In genomic region chr2:25082002-25082622, GRCh38 we compare ENCODE assay signal across 20 cellular contexts. TPM values are rescaled to one million over a fixed set of nuclear protein-coding genes. Genes with fewer than 3 reads are reported as not detected.
DNase-seq lines count a peak whose midpoint lies in the region; ATAC-seq lines count a peak whose summit lies in the region.
"Had no signal": no experiment of that assay in that cellular context is flagged by ENCODE, and none has a peak within 500 bp of the region (broad histone marks: within the 10 kb centered on the region; RNA-seq: fewer than 3 reads in every experiment).

No MANE protein-coding gene starts in this region.

- no peak overlapping the region for H3K23ac ChIP-seq in neuronal stem cell (ENCODE audit: low read depth, low read length, poor library complexity)

- intact Hi-C loops in left cardiac atrium (cut with DNase I): no loop called here

- ATAC-seq in left cardiac atrium: peak; percentile 57 to 73
- ATAC-seq in HG03439 (IDR thresholded peaks at IDR 0.05; ENCODE audit: unreplicated experiment): no peak
- ATAC-seq: Panc1 had no signal

- no peak overlapping the region for H3K14ac ChIP-seq in neuronal stem cell (ENCODE audit: low read length)

- peak overlapping the region; percentile 6 for H2BK5ac ChIP-seq in neuronal stem cell (ENCODE audit: low read length)

- H2AK5ac ChIP-seq in neuronal stem cell (ENCODE audit: low read depth, low read length): no peak overlapping the region

- H3K4me1 ChIP-seq in neuronal stem cell (ENCODE audit: control insufficient read depth in 2 of 2, insufficient read depth in 1 of 2, low read depth in 1 of 2, low read length in 2 of 2): peaks cover 0 to 3% of the 10 kb centered on the region in 2 donors

- no peak overlapping the region for H2BK120ac ChIP-seq in neuronal stem cell (ENCODE audit: low read depth, low read length)

- no peak overlapping the region for H2AFZ ChIP-seq in neuronal stem cell (ENCODE audit: low read length)
- H2AFZ ChIP-seq: GM23248 had no signal

- no peak overlapping the region for H2BK12ac ChIP-seq in neuronal stem cell (ENCODE audit: low read length)

- H3K4me3 ChIP-seq in neuronal stem cell (ENCODE audit: low read length in 2 of 2): no peak overlapping the region
- H3K4me3 ChIP-seq: GM23248, SJSA1 had no signal

- H3K27ac ChIP-seq in neuronal stem cell (replicated peaks; ENCODE audit: low read length): no peak overlapping the region
- H3K27ac ChIP-seq: C4-2B, GM23248, SJSA1 had no signal

- H3K4me2 ChIP-seq in neuronal stem cell (ENCODE audit: insufficient read depth, low read length, poor library complexity, severe bottlenecking): no peak overlapping the region

- H4K8ac ChIP-seq in neuronal stem cell (ENCODE audit: low read depth, low read length): no peak overlapping the region

- H3K4ac ChIP-seq in neuronal stem cell (ENCODE audit: low read length): no peak overlapping the region

- no CpG with 5 or more reads among the region's 6 CpGs for WGBS in neuronal stem cell (ENCODE audit: extremely low coverage in 2 of 2, insufficient read length in 2 of 2, insufficient replicate concordance in 1 of 2), 2 donors

- H3K79me1 ChIP-seq in neuronal stem cell (ENCODE audit: low read depth, low read length): no peaks in the 10 kb centered on the region

- no peaks in the 10 kb centered on the region for H3K27me3 ChIP-seq in neuronal stem cell (ENCODE audit: control insufficient read depth in 3 of 3, insufficient read depth in 3 of 3, low read depth in 1 of 3, low read length in 3 of 3)

- H2BK15ac ChIP-seq in neuronal stem cell (ENCODE audit: low read length): no peak overlapping the region

- peaks cover 0 to 2% of the 10 kb centered on the region in 2 donors for H3K36me3 ChIP-seq in neuronal stem cell (replicated peaks in 1 of 2; ENCODE audit: control insufficient read depth in 2 of 2, insufficient read depth in 2 of 2, low read length in 2 of 2)
- H3K36me3 ChIP-seq: SJSA1 had no signal

- no peaks in the 10 kb centered on the region for H3K9me3 ChIP-seq in neuronal stem cell (replicated peaks in 1 of 2; ENCODE audit: control insufficient read depth in 2 of 2, insufficient read depth in 1 of 2, low read depth in 1 of 2, low read length in 2 of 2)
- H3K9me3 ChIP-seq: SJSA1 had no signal

- no peak overlapping the region for H4K91ac ChIP-seq in neuronal stem cell (ENCODE audit: low read depth, low read length, poor library complexity)

- H3K18ac ChIP-seq in neuronal stem cell (ENCODE audit: low read length): peak overlapping the region; percentile 14

- peak; percentile 43 for DNase-seq in activated effector memory CD4-positive, alpha-beta T cell treated with anti-CD3 and anti-CD28 coated beads, Interleukin-2, amount 50 U/mL, for 16 hours
- DNase-seq in activated effector memory CD4-positive, alpha-beta T cell treated with Interleukin-2 at 50 U/mL for 16 hours: no peak
- DNase-seq in left cardiac atrium (peak; percentile 37), neuronal stem cell (ENCODE audit: low spot score) (no peak), DMS79 treated with DMSO at 0.1 percent for 48 hours (lab: John Stamatoyannopoulos, UW) (no peak), iPS-NIHi7 (ENCODE audit: extremely low spot score) (no peak)
- DNase-seq: 8988T; AML-193; GDM1; GM23248; H9; KBM-7; NCI-H1092; NCI-H1436 treated with DMSO at 0.1 percent for 48 hours; NCI-H1930; NK-92 treated with Interleukin-12 subunit alpha and Interleukin-12 subunit beta, amount 100 ng/mL, for 24 hours had no signal

- peak overlapping the region; percentile 5 for H3K9ac ChIP-seq in neuronal stem cell (ENCODE audit: low read depth, low read length, poor library complexity)
- H3K9ac ChIP-seq: GM23248 had no signal

RNA-seq across cellular contexts. Expression of gene EFR3B, which starts 40.2 kb away (rescaled TPM):
- 1 to 10 TPM; 7.5 to 8.7 TPM for total RNA-seq in left cardiac atrium
- 17.1 TPM for polyA plus RNA-seq in neuronal stem cell (2013, experiment 1 of 2)
- polyA plus RNA-seq in neuronal stem cell (2013, experiment 2 of 2): 17.6 TPM

Comparison
In these comparisons a context has a peak if more than half of its experiments do, and no peak if none do; other contexts are left out.
1. DNase-seq: peak in activated effector memory CD4-positive, alpha-beta T cell treated with anti-CD3 and anti-CD28 coated beads, Interleukin-2, amount 50 U/mL, for 16 hours (single experiment) and left cardiac atrium (single experiment); none in activated effector memory CD4-positive, alpha-beta T cell treated with Interleukin-2 at 50 U/mL for 16 hours (single experiment), neuronal stem cell (single experiment), DMS79 treated with DMSO at 0.1 percent for 48 hours (single experiment) and iPS-NIHi7 (single experiment).